In the genomic region with DNA sequence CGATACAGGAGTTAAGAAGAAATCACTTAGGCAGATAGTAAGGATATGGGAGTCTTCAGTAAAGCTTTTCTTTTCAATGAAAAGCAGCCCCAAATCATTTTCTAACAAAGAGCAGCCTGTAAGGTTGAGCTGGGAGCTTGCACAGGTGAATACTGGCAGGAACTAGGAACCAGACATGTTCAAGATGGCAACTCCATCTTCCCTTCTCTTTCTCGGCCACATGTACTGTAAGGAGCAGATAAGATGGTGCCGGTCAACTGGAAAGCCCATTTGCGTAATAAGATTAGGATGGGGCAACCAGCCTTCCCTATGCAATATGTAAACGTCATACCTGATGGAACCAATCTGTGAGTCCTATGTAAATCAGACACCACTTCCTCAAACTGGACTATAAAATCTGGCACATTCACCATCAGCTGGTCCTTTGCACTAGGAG, we compare ENCODE assay signal across 1 cellular context.
TF ChIP-seq lines count a peak whose summit lies in the region.

No MANE protein-coding gene starts in this region.

TF ChIP-seq in K562, 482 proteins besides CTCF, POLR2A, EP300 and RAD21 (continued from another document and continues in another):
- TF ChIP-seq HSF4 (CRISPR knock-in tag; IDR thresholded peaks at IDR 0.05; ENCODE audit: borderline replicate concordance), result no peak
- TF ChIP-seq, protein P1, sequence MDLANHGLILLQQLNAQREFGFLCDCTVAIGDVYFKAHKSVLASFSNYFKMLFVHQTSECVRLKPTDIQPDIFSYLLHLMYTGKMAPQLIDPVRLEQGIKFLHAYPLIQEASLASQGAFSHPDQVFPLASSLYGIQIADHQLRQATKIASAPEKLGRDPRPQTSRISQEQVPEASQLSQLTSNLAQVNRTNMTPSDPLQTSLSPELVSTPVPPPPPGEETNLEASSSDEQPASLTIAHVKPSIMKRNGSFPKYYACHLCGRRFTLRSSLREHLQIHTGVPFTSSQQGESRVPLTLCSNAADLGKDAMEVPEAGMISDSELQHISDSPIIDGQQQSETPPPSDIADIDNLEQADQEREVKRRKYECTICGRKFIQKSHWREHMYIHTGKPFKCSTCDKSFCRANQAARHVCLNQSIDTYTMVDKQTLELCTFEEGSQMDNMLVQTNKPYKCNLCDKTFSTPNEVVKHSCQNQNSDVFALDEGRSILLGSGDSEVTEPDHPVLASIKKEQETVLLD (IDR thresholded peaks at IDR 0.05), result no peak
- TF ChIP-seq, protein P2, sequence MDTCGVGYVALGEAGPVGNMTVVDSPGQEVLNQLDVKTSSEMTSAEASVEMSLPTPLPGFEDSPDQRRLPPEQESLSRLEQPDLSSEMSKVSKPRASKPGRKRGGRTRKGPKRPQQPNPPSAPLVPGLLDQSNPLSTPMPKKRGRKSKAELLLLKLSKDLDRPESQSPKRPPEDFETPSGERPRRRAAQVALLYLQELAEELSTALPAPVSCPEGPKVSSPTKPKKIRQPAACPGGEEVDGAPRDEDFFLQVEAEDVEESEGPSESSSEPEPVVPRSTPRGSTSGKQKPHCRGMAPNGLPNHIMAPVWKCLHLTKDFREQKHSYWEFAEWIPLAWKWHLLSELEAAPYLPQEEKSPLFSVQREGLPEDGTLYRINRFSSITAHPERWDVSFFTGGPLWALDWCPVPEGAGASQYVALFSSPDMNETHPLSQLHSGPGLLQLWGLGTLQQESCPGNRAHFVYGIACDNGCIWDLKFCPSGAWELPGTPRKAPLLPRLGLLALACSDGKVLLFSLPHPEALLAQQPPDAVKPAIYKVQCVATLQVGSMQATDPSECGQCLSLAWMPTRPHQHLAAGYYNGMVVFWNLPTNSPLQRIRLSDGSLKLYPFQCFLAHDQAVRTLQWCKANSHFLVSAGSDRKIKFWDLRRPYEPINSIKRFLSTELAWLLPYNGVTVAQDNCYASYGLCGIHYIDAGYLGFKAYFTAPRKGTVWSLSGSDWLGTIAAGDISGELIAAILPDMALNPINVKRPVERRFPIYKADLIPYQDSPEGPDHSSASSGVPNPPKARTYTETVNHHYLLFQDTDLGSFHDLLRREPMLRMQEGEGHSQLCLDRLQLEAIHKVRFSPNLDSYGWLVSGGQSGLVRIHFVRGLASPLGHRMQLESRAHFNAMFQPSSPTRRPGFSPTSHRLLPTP (IDR thresholded peaks at IDR 0.05; ENCODE audit: borderline replicate concordance, extremely low read depth, insufficient read length), result no peak
- TF ChIP-seq, protein P3, sequence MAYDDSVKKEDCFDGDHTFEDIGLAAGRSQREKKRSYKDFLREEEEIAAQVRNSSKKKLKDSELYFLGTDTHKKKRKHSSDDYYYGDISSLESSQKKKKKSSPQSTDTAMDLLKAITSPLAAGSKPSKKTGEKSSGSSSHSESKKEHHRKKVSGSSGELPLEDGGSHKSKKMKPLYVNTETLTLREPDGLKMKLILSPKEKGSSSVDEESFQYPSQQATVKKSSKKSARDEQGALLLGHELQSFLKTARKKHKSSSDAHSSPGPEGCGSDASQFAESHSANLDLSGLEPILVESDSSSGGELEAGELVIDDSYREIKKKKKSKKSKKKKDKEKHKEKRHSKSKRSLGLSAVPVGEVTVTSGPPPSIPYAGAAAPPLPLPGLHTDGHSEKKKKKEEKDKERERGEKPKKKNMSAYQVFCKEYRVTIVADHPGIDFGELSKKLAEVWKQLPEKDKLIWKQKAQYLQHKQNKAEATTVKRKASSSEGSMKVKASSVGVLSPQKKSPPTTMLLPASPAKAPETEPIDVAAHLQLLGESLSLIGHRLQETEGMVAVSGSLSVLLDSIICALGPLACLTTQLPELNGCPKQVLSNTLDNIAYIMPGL (CRISPR knock-in tag; IDR thresholded peaks at IDR 0.05), result no peak
- no peak for TF ChIP-seq CCNT2 (IDR thresholded peaks at IDR 0.05; ENCODE audit: borderline replicate concordance, extremely low read depth, insufficient read length, low read depth, low read length)
- TF ChIP-seq, protein P4, sequence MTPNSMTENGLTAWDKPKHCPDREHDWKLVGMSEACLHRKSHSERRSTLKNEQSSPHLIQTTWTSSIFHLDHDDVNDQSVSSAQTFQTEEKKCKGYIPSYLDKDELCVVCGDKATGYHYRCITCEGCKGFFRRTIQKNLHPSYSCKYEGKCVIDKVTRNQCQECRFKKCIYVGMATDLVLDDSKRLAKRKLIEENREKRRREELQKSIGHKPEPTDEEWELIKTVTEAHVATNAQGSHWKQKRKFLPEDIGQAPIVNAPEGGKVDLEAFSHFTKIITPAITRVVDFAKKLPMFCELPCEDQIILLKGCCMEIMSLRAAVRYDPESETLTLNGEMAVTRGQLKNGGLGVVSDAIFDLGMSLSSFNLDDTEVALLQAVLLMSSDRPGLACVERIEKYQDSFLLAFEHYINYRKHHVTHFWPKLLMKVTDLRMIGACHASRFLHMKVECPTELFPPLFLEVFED (CRISPR knock-in tag; conservative IDR thresholded peaks at IDR 0.05), result peak; percentile 71; the same call in 1 of the 2 replicates
- TF ChIP-seq ZNF140 (CRISPR knock-in tag; IDR thresholded peaks at IDR 0.05), result no peak
- no peak for TF ChIP-seq SMAD2 (IDR thresholded peaks at IDR 0.05; ENCODE audit: low read depth, low read length)
- TF ChIP-seq ZNF263 (CRISPR knock-in tag; IDR thresholded peaks at IDR 0.05; ENCODE audit: borderline replicate concordance), result no peak
- no peak for TF ChIP-seq POLR3A (IDR thresholded peaks at IDR 0.05; ENCODE audit: borderline replicate concordance, extremely low read depth, insufficient read depth, insufficient read length)
- TF ChIP-seq ZBTB1 (CRISPR knock-in tag; IDR thresholded peaks at IDR 0.05; ENCODE audit: borderline replicate concordance, low read depth), result no peak
- TF ChIP-seq ZNF584 (CRISPR knock-in tag; IDR thresholded peaks at IDR 0.05; ENCODE audit: low read depth), result no peak; the same call in 1 of the 2 replicates
- TF ChIP-seq, protein P5, sequence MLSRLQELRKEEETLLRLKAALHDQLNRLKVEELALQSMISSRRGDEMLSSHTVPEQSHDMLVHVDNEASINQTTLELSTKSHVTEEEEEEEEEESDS (CRISPR knock-in tag; IDR thresholded peaks at IDR 0.05), result no peak
- TF ChIP-seq SLC30A9 (CRISPR knock-in tag; IDR thresholded peaks at IDR 0.05), result no peak
- TF ChIP-seq U2AF2 (optimal IDR thresholded peaks at IDR 0.05; ENCODE audit: low read depth, low read length), result no peak
- no peak for TF ChIP-seq MIER1 (IDR thresholded peaks at IDR 0.05; ENCODE audit: low read depth)
- TF ChIP-seq RHOXF2B (CRISPR knock-in tag; conservative IDR thresholded peaks at IDR 0.05), result no peak
- TF ChIP-seq ZNF79 (CRISPR knock-in tag; IDR thresholded peaks at IDR 0.05; ENCODE audit: low read depth), result no peak
- no peak for TF ChIP-seq SIRT6 (IDR thresholded peaks at IDR 0.05; ENCODE audit: low read depth, low read length)
- no peak for TF ChIP-seq SRSF1 (IDR thresholded peaks at IDR 0.05; ENCODE audit: low read depth, low read length)
- TF ChIP-seq ZNF780A (CRISPR knock-in tag; IDR thresholded peaks at IDR 0.05), result no peak
- no peak for TF ChIP-seq ZNF551 (CRISPR knock-in tag; IDR thresholded peaks at IDR 0.05)
- TF ChIP-seq, protein P6, sequence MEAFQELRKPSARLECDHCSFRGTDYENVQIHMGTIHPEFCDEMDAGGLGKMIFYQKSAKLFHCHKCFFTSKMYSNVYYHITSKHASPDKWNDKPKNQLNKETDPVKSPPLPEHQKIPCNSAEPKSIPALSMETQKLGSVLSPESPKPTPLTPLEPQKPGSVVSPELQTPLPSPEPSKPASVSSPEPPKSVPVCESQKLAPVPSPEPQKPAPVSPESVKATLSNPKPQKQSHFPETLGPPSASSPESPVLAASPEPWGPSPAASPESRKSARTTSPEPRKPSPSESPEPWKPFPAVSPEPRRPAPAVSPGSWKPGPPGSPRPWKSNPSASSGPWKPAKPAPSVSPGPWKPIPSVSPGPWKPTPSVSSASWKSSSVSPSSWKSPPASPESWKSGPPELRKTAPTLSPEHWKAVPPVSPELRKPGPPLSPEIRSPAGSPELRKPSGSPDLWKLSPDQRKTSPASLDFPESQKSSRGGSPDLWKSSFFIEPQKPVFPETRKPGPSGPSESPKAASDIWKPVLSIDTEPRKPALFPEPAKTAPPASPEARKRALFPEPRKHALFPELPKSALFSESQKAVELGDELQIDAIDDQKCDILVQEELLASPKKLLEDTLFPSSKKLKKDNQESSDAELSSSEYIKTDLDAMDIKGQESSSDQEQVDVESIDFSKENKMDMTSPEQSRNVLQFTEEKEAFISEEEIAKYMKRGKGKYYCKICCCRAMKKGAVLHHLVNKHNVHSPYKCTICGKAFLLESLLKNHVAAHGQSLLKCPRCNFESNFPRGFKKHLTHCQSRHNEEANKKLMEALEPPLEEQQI (IDR thresholded peaks at IDR 0.05), result no peak
- no peak for TF ChIP-seq HDAC3 (IDR thresholded peaks at IDR 0.05; ENCODE audit: borderline replicate concordance, partially characterized antibody)
- no peak for TF ChIP-seq JUN (IDR thresholded peaks at IDR 0.05; ENCODE audit: borderline replicate concordance, low read depth, low read length)
- no peak for TF ChIP-seq JUN (CRISPR knock-in tag; IDR thresholded peaks at IDR 0.05; ENCODE audit: borderline replicate concordance)
- TF ChIP-seq, protein P7, sequence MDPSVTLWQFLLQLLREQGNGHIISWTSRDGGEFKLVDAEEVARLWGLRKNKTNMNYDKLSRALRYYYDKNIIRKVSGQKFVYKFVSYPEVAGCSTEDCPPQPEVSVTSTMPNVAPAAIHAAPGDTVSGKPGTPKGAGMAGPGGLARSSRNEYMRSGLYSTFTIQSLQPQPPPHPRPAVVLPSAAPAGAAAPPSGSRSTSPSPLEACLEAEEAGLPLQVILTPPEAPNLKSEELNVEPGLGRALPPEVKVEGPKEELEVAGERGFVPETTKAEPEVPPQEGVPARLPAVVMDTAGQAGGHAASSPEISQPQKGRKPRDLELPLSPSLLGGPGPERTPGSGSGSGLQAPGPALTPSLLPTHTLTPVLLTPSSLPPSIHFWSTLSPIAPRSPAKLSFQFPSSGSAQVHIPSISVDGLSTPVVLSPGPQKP (CRISPR knock-in tag; IDR thresholded peaks at IDR 0.05), result no peak
- no peak for TF ChIP-seq PHB (CRISPR knock-in tag; IDR thresholded peaks at IDR 0.05)
- no peak for TF ChIP-seq HMG20A (CRISPR knock-in tag; conservative IDR thresholded peaks at IDR 0.05)
- no peak for TF ChIP-seq FOXJ3 (CRISPR knock-in tag; IDR thresholded peaks at IDR 0.05)
- TF ChIP-seq ZNF316 (IDR thresholded peaks at IDR 0.05), result no peak
- no peak for TF ChIP-seq POU5F1 (IDR thresholded peaks at IDR 0.05; ENCODE audit: borderline replicate concordance, low read depth, low read length, partially characterized antibody)
- TF ChIP-seq ZC3H8 (IDR thresholded peaks at IDR 0.05), result no peak
- peak; percentile 16; the same call in 1 of the 2 replicates for TF ChIP-seq ELF4 (CRISPR knock-in tag; IDR thresholded peaks at IDR 0.05)
- TF ChIP-seq KHSRP (IDR thresholded peaks at IDR 0.05), result no peak
- no peak for TF ChIP-seq ZNF76 (CRISPR knock-in tag; IDR thresholded peaks at IDR 0.05; ENCODE audit: borderline replicate concordance)
- no peak for TF ChIP-seq SIN3B (IDR thresholded peaks at IDR 0.05; ENCODE audit: low read depth)
- TF ChIP-seq, protein P8, sequence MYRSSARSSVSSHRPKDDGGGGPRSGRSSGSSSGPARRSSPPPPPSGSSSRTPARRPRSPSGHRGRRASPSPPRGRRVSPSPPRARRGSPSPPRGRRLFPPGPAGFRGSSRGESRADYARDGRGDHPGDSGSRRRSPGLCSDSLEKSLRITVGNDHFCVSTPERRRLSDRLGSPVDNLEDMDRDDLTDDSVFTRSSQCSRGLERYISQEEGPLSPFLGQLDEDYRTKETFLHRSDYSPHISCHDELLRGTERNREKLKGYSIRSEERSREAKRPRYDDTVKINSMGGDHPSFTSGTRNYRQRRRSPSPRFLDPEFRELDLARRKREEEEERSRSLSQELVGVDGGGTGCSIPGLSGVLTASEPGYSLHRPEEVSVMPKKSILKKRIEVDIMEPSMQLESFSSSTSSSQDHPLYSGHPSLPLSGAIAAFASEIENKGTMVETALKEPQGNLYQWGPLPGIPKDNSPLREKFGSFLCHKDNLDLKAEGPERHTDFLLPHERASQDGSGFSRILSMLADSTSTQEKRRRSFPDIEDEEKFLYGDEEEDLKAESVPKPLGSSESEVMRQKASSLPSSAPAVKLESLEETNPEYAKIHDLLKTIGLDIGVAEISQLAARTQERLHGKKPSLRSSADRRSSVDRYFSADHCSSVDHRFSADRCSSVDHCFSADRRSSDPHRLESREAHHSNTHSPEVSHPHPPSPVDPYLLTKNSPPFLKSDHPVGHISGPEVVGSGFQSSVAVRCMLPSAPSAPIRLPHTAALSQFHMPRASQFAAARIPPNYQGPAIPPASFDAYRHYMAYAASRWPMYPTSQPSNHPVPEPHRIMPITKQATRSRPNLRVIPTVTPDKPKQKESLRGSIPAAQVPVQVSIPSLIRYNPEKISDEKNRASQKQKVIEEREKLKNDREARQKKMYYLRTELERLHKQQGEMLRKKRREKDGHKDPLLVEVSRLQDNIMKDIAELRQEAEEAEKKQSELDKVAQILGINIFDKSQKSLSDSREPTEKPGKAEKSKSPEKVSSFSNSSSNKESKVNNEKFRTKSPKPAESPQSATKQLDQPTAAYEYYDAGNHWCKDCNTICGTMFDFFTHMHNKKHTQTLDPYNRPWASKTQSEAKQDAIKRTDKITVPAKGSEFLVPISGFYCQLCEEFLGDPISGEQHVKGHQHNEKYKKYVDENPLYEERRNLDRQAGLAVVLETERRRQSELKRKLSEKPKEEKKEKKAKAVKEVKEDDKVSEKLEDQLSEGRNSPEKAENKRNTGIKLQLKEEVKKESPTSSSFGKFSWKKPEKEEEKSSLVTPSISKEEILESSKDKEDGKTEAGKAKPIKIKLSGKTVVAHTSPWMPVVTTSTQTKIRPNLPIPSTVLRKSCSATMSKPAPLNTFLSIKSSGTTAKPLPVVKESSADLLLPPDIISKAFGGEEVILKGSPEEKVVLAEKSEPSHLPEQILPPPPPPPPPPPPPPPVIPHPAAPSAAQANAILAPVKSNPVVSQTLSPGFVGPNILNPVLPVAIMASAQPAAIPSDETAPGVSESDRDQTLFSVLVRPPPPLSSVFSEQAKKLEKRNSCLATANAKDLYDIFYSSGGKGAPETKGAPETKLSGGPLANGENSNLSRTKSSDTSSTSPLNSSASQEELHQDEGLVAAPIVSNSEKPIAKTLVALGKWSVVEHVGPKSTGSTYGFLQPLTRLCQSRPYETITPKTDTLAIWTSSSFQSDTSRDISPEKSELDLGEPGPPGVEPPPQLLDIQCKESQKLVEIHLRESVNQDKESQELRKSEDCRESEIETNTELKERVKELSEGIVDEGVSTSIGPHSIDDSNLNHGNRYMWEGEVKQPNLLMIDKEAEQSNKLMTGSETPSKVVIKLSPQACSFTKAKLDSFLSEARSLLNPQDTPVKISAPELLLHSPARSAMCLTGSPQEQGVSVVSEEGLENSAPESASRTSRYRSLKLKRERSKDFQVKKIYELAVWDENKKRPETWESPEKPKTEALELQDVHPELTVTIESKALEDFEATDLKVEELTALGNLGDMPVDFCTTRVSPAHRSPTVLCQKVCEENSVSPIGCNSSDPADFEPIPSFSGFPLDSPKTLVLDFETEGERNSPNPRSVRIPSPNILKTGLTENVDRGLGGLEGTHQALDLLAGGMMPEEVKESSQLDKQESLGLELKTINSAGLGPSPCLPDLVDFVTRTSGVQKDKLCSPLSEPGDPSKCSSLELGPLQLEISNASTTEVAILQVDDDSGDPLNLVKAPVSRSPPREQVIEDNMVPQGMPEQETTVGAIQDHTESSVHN (IDR thresholded peaks at IDR 0.05; ENCODE audit: borderline replicate concordance in 1 of 2, low read depth in 1 of 2), result 0 out of 4 replicates have a peak, but pooled peaks of 1 of the 2 experiments have one; percentile 19
- no peak for TF ChIP-seq SMARCB1 (IDR thresholded peaks at IDR 0.05; ENCODE audit: insufficient read length, low read depth)
- TF ChIP-seq HDAC2 (IDR thresholded peaks at IDR 0.05), result no peak
